In the genomic region with DNA sequence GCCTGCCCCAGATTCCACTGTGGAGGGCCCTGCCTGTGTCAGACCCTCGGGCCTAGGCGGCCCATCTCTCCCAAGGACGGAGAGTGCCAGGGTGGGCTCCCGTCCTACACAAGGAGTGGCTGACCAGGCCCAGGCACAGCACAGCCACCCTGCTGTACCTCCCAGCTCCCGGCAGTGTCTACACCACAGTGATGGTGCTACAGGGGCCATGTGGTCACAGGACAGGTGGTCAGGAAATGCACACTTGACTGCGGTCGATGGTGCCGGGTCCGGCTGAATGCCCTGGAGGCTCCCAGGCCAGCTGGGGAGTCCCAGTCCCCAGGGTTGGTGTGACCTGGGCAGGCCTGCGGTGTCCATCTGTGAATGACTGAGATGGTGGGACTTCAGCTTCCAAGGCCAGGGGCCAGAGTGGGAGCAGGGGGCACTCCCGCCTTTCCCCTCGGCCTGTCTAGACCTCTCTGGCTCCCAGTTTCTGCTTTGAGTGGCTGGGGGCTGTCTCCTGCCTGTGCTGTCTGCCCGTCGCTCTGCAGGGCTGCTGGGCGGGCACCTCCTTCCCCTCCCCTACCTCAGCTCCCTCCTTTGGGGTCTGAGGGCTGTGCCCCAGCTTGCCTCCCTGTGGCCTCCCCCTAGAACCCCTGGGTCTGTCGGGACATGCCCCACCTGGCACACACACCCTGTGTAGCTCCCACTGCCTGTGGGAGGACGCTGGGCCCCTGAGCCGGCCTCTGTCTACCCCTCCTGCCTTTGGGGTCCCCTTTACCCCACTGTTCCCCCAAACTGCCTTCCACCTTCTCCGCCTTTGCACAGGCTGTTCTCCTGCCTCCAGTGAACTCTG, we compare ENCODE assay signal across 19 cellular contexts. TPM values are rescaled to one million over a fixed set of nuclear protein-coding genes. Genes with fewer than 3 reads are reported as not detected.
A peak's percentile ranks its signal among the peaks of the same experiment; 100 is the strongest.
DNase-seq lines count a peak whose midpoint lies in the region; ATAC-seq and TF ChIP-seq lines count a peak whose summit lies in the region.
"Had no signal": no experiment of that assay in that cellular context is flagged by ENCODE, and none has a peak within 500 bp of the region (broad histone marks: within the 10 kb centered on the region; RNA-seq: fewer than 3 reads in every experiment).

No MANE protein-coding gene starts in this region.

- H3K27ac ChIP-seq in SJCRH30: 0 out of 2 replicates have a peak overlapping the region, but pooled peaks have one; percentile 19
- H3K27ac ChIP-seq: uterus had no signal

- H3K4me3 ChIP-seq in SJCRH30: no peak overlapping the region
- H3K4me3 ChIP-seq: ascending aorta, HAP-1, uterus had no signal

- no peaks in the 10 kb centered on the region for H3K27me3 Mint-ChIP-seq in activated naive CD8-positive, alpha-beta T cell treated with anti-CD3 and anti-CD28 coated beads for 36 hours
- no peaks in the 10 kb centered on the region for H3K27me3 Mint-ChIP-seq in activated naive CD8-positive, alpha-beta T cell treated with anti-CD3 and anti-CD28 coated beads, Interleukin-2, amount 50 U/mL, for 24 hours
- H3K27me3 Mint-ChIP-seq in endothelial cell (ENCODE audit: unreplicated experiment) (peaks cover 9% of the 10 kb centered on the region), type B pancreatic cell (no peaks in the 10 kb centered on the region)
- H3K27me3 Mint-ChIP-seq: activated CD8-positive, alpha-beta T cell treated with anti-CD3 and anti-CD28 coated beads for 36 hours; natural killer cell treated with Interleukin-12 subunit alpha and Interleukin-12 subunit beta and Interleukin-15 and Interleukin-18, amount 100 ng/mL, for 72 hours; stimulated activated naive CD8-positive, alpha-beta T cell treated with anti-CD3 and anti-CD28 coated beads, Interleukin-15, amount 100 ng/mL, for 72 hours had no signal

- H3K36me3 Mint-ChIP-seq in activated naive CD8-positive, alpha-beta T cell treated with anti-CD3 and anti-CD28 coated beads for 36 hours: peaks cover 3% of the 10 kb centered on the region
- peaks cover 8% of the 10 kb centered on the region for H3K36me3 Mint-ChIP-seq in activated naive CD8-positive, alpha-beta T cell treated with anti-CD3 and anti-CD28 coated beads, Interleukin-2, amount 50 U/mL, for 24 hours (ENCODE audit: low read depth)
- H3K36me3 Mint-ChIP-seq in endothelial cell (ENCODE audit: low read depth, unreplicated experiment) (peaks cover 15% of the 10 kb centered on the region), type B pancreatic cell (peaks cover 3% of the 10 kb centered on the region)
- H3K36me3 Mint-ChIP-seq: natural killer cell treated with Interleukin-12 subunit alpha and Interleukin-12 subunit beta and Interleukin-15 and Interleukin-18, amount 100 ng/mL, for 72 hours had no signal

- H3K36me3 ChIP-seq in SJCRH30: peaks cover 25% of the 10 kb centered on the region
- H3K36me3 ChIP-seq: uterus had no signal

- H3K4me3 Mint-ChIP-seq in activated naive CD8-positive, alpha-beta T cell treated with anti-CD3 and anti-CD28 coated beads for 36 hours: no peak overlapping the region
- no peak overlapping the region for H3K4me3 Mint-ChIP-seq in activated naive CD8-positive, alpha-beta T cell treated with anti-CD3 and anti-CD28 coated beads, Interleukin-2, amount 50 U/mL, for 24 hours
- H3K4me3 Mint-ChIP-seq in endothelial cell (ENCODE audit: unreplicated experiment) (peak overlapping the region; percentile 23), type B pancreatic cell (no peak overlapping the region)
- H3K4me3 Mint-ChIP-seq: activated CD8-positive, alpha-beta T cell treated with anti-CD3 and anti-CD28 coated beads for 36 hours; activated T-helper 1 cell treated with anti-CD3 and anti-CD28 coated beads, Interleukin-12 subunit alpha, Interleukin-12 subunit beta, Interleukin-2, Interleukin-4 antibody, amounts not matched to agents 30 ng/mL and 10 ng/mL and 1 ng/mL, durations not matched to agents 14 hours and 24 hours and 36 hours; natural killer cell treated with Interleukin-12 subunit alpha and Interleukin-12 subunit beta and Interleukin-15 and Interleukin-18, amount 100 ng/mL, for 72 hours; stimulated activated naive CD8-positive, alpha-beta T cell treated with anti-CD3 and anti-CD28 coated beads, Interleukin-15, amount 100 ng/mL, for 72 hours had no signal

- H3K9me3 Mint-ChIP-seq in activated naive CD8-positive, alpha-beta T cell treated with anti-CD3 and anti-CD28 coated beads for 36 hours: no peaks in the 10 kb centered on the region
- H3K9me3 Mint-ChIP-seq in activated naive CD8-positive, alpha-beta T cell treated with anti-CD3 and anti-CD28 coated beads, Interleukin-2, amount 50 U/mL, for 24 hours: no peaks in the 10 kb centered on the region
- H3K9me3 Mint-ChIP-seq in endothelial cell (ENCODE audit: unreplicated experiment) (no peaks in the 10 kb centered on the region), type B pancreatic cell (no peaks in the 10 kb centered on the region)
- H3K9me3 Mint-ChIP-seq: activated CD8-positive, alpha-beta T cell treated with anti-CD3 and anti-CD28 coated beads for 36 hours; activated T-helper 1 cell treated with anti-CD3 and anti-CD28 coated beads, Interleukin-12 subunit alpha, Interleukin-12 subunit beta, Interleukin-2, Interleukin-4 antibody, amounts not matched to agents 30 ng/mL and 10 ng/mL and 1 ng/mL, durations not matched to agents 14 hours and 24 hours and 36 hours; natural killer cell treated with Interleukin-12 subunit alpha and Interleukin-12 subunit beta and Interleukin-15 and Interleukin-18, amount 100 ng/mL, for 72 hours; stimulated activated naive CD8-positive, alpha-beta T cell treated with anti-CD3 and anti-CD28 coated beads, Interleukin-15, amount 100 ng/mL, for 72 hours had no signal

- H3K4me1 ChIP-seq in SJCRH30: peaks cover 10% of the 10 kb centered on the region
- H3K4me1 ChIP-seq: HAP-1 had no signal

- H3K27me3 ChIP-seq in SJCRH30: no peaks in the 10 kb centered on the region
- H3K27me3 ChIP-seq: ascending aorta, uterus had no signal

- no peak for ATAC-seq in activated naive CD8-positive, alpha-beta T cell treated with anti-CD3 and anti-CD28 coated beads, Interleukin-2, amount 50 U/mL, for 24 hours
- no peak for ATAC-seq in GM21528 (IDR thresholded peaks at IDR 0.05; ENCODE audit: low FRiP score, unreplicated experiment)
- ATAC-seq: activated CD8-positive, alpha-beta T cell treated with anti-CD3 and anti-CD28 coated beads for 36 hours; stimulated activated naive CD8-positive, alpha-beta T cell treated with anti-CD3 and anti-CD28 coated beads, Interleukin-15, amount 100 ng/mL, for 72 hours had no signal

- peaks cover 4% of the 10 kb centered on the region for H3K4me1 Mint-ChIP-seq in activated naive CD8-positive, alpha-beta T cell treated with anti-CD3 and anti-CD28 coated beads for 36 hours
- H3K4me1 Mint-ChIP-seq in activated naive CD8-positive, alpha-beta T cell treated with anti-CD3 and anti-CD28 coated beads, Interleukin-2, amount 50 U/mL, for 24 hours: peaks cover 3% of the 10 kb centered on the region
- H3K4me1 Mint-ChIP-seq in endothelial cell (ENCODE audit: unreplicated experiment) (no peaks in the 10 kb centered on the region), type B pancreatic cell (ENCODE audit: unreplicated experiment) (no peaks in the 10 kb centered on the region)

- no peak for TF ChIP-seq CTCF in endothelial cell (IDR thresholded peaks at IDR 0.05; ENCODE audit: unreplicated experiment)
- no peak for TF ChIP-seq CTCF in type B pancreatic cell (conservative IDR thresholded peaks at IDR 0.05)

- H3K9me3 ChIP-seq in SJCRH30 (replicated peaks): no peaks in the 10 kb centered on the region
- H3K9me3 ChIP-seq: ascending aorta, HAP-1, uterus had no signal

- no peak for DNase-seq in activated naive CD8-positive, alpha-beta T cell treated with anti-CD3 and anti-CD28 coated beads for 36 hours
- DNase-seq in activated naive CD8-positive, alpha-beta T cell treated with anti-CD3 and anti-CD28 coated beads, Interleukin-2, amount 50 U/mL, for 24 hours: no peak
- DNase-seq in SJCRH30 (peak; percentile 64 to 68), endothelial cell (ENCODE audit: low spot score) (no peak), type B pancreatic cell (ENCODE audit: extremely low spot score, unreplicated experiment) (no peak), SK-N-DZ (ENCODE audit: low spot score) (no peak), anterior cingulate cortex (lab: John Stamatoyannopoulos, UW) (no peak)
- DNase-seq: activated CD8-positive, alpha-beta T cell treated with anti-CD3 and anti-CD28 coated beads for 36 hours; dermis blood vessel endothelial cell; GF-D8; NCI-H2029 treated with DMSO at 0.1 percent for 48 hours; NCI-H524; stimulated activated naive CD8-positive, alpha-beta T cell treated with anti-CD3 and anti-CD28 coated beads, Interleukin-15, amount 100 ng/mL, for 72 hours had no signal

- H3K27ac Mint-ChIP-seq in activated naive CD8-positive, alpha-beta T cell treated with anti-CD3 and anti-CD28 coated beads for 36 hours: peak overlapping the region; percentile 23
- no peak overlapping the region for H3K27ac Mint-ChIP-seq in activated naive CD8-positive, alpha-beta T cell treated with anti-CD3 and anti-CD28 coated beads, Interleukin-2, amount 50 U/mL, for 24 hours
- no peak overlapping the region for H3K27ac Mint-ChIP-seq in endothelial cell (ENCODE audit: unreplicated experiment)
- peak overlapping the region; percentile 74 for H3K27ac Mint-ChIP-seq in type B pancreatic cell
- H3K27ac Mint-ChIP-seq: activated CD8-positive, alpha-beta T cell treated with anti-CD3 and anti-CD28 coated beads for 36 hours; activated T-helper 1 cell treated with anti-CD3 and anti-CD28 coated beads, Interleukin-12 subunit alpha, Interleukin-12 subunit beta, Interleukin-2, Interleukin-4 antibody, amounts not matched to agents 30 ng/mL and 10 ng/mL and 1 ng/mL, durations not matched to agents 14 hours and 24 hours and 36 hours; natural killer cell treated with Interleukin-12 subunit alpha and Interleukin-12 subunit beta and Interleukin-15 and Interleukin-18, amount 100 ng/mL, for 72 hours had no signal

RNA-seq across cellular contexts. Expression of a gene that starts 12.5 kb away (rescaled TPM):
- total RNA-seq in activated naive CD8-positive, alpha-beta T cell treated with anti-CD3 and anti-CD28 coated beads for 36 hours: 10 to 100 TPM; 41.0 to 43.6 TPM
- total RNA-seq in SJCRH30 (2014; rRNA removed; shearing (Covaris generic)): 34.2 and 37.5 TPM in 2 replicates
- total RNA-seq in endothelial cell (ENCODE audit: unreplicated experiment) (44.7 TPM), type B pancreatic cell (ENCODE audit: low replicate concordance) (38.7 and 46.0 TPM in 2 replicates)
- polyA plus RNA-seq in SK-N-DZ (2014; cell fraction: cytosol; rRNA removed): 44.1 and 49.6 TPM in 2 replicates
- 23.0 and 29.2 TPM in 2 replicates for polyA plus RNA-seq in SK-N-DZ (2014; cell fraction: nucleus; rRNA removed)

RNA-seq across cellular contexts. Expression of a gene that starts 12.8 kb away (rescaled TPM):
- 1 to 10 TPM; 2.5 to 2.7 TPM for total RNA-seq in activated naive CD8-positive, alpha-beta T cell treated with anti-CD3 and anti-CD28 coated beads for 36 hours
- 2.7 and 3.0 TPM in 2 replicates for total RNA-seq in SJCRH30 (2014; rRNA removed; shearing (Covaris generic))
- total RNA-seq in endothelial cell (ENCODE audit: unreplicated experiment) (19.0 TPM), type B pancreatic cell (ENCODE audit: low replicate concordance) (38.4 and 51.3 TPM in 2 replicates)
- 9.5 and 13.7 TPM in 2 replicates for polyA plus RNA-seq in SK-N-DZ (2014; cell fraction: cytosol; rRNA removed)
- 36.9 and 54.0 TPM in 2 replicates for polyA plus RNA-seq in SK-N-DZ (2014; cell fraction: nucleus; rRNA removed)

RNA-seq across cellular contexts. Expression of a gene that starts 15.5 kb away (rescaled TPM):
- 10 to 100 TPM; 49.0 to 49.6 TPM for total RNA-seq in activated naive CD8-positive, alpha-beta T cell treated with anti-CD3 and anti-CD28 coated beads for 36 hours
- 27.6 and 31.2 TPM in 2 replicates for total RNA-seq in SJCRH30 (2014; rRNA removed; shearing (Covaris generic))
- total RNA-seq in endothelial cell (ENCODE audit: unreplicated experiment): 27.3 TPM
- total RNA-seq in type B pancreatic cell (ENCODE audit: low replicate concordance): 40.0 and 48.4 TPM in 2 replicates
- 66.6 and 71.1 TPM in 2 replicates for polyA plus RNA-seq in SK-N-DZ (2014; cell fraction: cytosol; rRNA removed)
- 107 and 148 TPM in 2 replicates for polyA plus RNA-seq in SK-N-DZ (2014; cell fraction: nucleus; rRNA removed)

RNA-seq across cellular contexts. Expression of a gene that starts 16.2 kb away (rescaled TPM):
- total RNA-seq in activated naive CD8-positive, alpha-beta T cell treated with anti-CD3 and anti-CD28 coated beads for 36 hours: 100 to 1,000 TPM; 122 to 128 TPM
- 68.5 and 69.0 TPM in 2 replicates for total RNA-seq in SJCRH30 (2014; rRNA removed; shearing (Covaris generic))
- total RNA-seq in endothelial cell (ENCODE audit: unreplicated experiment) (60.2 TPM), type B pancreatic cell (ENCODE audit: low replicate concordance) (79.2 and 111 TPM in 2 replicates)
- 73.2 and 107 TPM in 2 replicates for polyA plus RNA-seq in SK-N-DZ (2014; cell fraction: cytosol; rRNA removed)
- polyA plus RNA-seq in SK-N-DZ (2014; cell fraction: nucleus; rRNA removed): 61.5 and 94.1 TPM in 2 replicates

RNA-seq across cellular contexts. Expression of a gene that starts 18.6 kb away (rescaled TPM):
- 1 to 10 TPM; 4.1 to 4.9 TPM for total RNA-seq in activated naive CD8-positive, alpha-beta T cell treated with anti-CD3 and anti-CD28 coated beads for 36 hours
- total RNA-seq in SJCRH30 (2014; rRNA removed; shearing (Covaris generic)): 26.4 and 27.2 TPM in 2 replicates
- total RNA-seq in endothelial cell (ENCODE audit: unreplicated experiment): 8.9 TPM
- total RNA-seq in type B pancreatic cell (ENCODE audit: low replicate concordance): 11.6 and 14.3 TPM in 2 replicates
- polyA plus RNA-seq in SK-N-DZ (2014; cell fraction: cytosol; rRNA removed): 20.4 and 20.5 TPM in 2 replicates
- 9.9 and 11.1 TPM in 2 replicates for polyA plus RNA-seq in SK-N-DZ (2014; cell fraction: nucleus; rRNA removed)

Comparison
In these comparisons a context has a peak if more than half of its experiments do, and no peak if none do; other contexts are left out.
1. H3K27ac Mint-ChIP-seq: peak in activated naive CD8-positive, alpha-beta T cell treated with anti-CD3 and anti-CD28 coated beads for 36 hours (single experiment) and type B pancreatic cell (single experiment); none in activated naive CD8-positive, alpha-beta T cell treated with anti-CD3 and anti-CD28 coated beads, Interleukin-2, amount 50 U/mL, for 24 hours (single experiment) and endothelial cell (single experiment).
2. DNase-seq: peak in SJCRH30 (2 of 2); none in activated naive CD8-positive, alpha-beta T cell treated with anti-CD3 and anti-CD28 coated beads for 36 hours (single experiment), activated naive CD8-positive, alpha-beta T cell treated with anti-CD3 and anti-CD28 coated beads, Interleukin-2, amount 50 U/mL, for 24 hours (single experiment), endothelial cell (single experiment), type B pancreatic cell (single experiment), SK-N-DZ (single experiment) and anterior cingulate cortex (0 of 58).